In genomic region chr20:64084209-64085152, GRCh38 we compare ENCODE assay signal across 1 cellular context.
A peak's percentile ranks its signal among the peaks of the same experiment; 100 is the strongest.
TF ChIP-seq lines count a peak whose summit lies in the region.

A gene with protein sequence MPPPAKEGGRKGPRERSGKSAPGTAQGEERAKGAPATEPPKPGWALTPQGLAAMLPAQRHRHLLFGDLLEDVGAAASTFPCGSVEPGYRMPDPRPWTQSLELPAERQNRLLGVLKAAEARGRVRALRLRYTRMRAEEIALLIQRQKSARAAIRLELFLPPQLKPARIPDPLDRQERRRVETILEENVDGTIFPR (minus strand): TSS chr20:64084398. CDS start chr20:64084219, 179 bp downstream.

TF ChIP-seq in H1, 55 proteins besides CTCF, POLR2A, EP300 and RAD21 (continued from another document):
- TF ChIP-seq KDM5A (IDR thresholded peaks at IDR 0.05; ENCODE audit: low read length) (no peak), MAFK (IDR thresholded peaks at IDR 0.05; ENCODE audit: low read depth, low read length) (no peak), KDM4A (IDR thresholded peaks at IDR 0.05; ENCODE audit: low read depth, low read length, severe bottlenecking) (peak; percentile 20), SIRT6 (IDR thresholded peaks at IDR 0.05; ENCODE audit: low read length) (no peak), EZH2 (IDR thresholded peaks at IDR 0.05; ENCODE audit: low read depth, low read length, severe bottlenecking) (no peak), KDM1A (IDR thresholded peaks at IDR 0.05; ENCODE audit: borderline replicate concordance, low read length) (no peak), SRF (IDR thresholded peaks at IDR 0.05; ENCODE audit: low read depth, low read length) (no peak), RFX5 (IDR thresholded peaks at IDR 0.05; ENCODE audit: borderline replicate concordance, low read depth, low read length) (no peak), CHD1 (IDR thresholded peaks at IDR 0.05; ENCODE audit: low read depth, low read length) (no peak), NRF1 (IDR thresholded peaks at IDR 0.05; ENCODE audit: low read depth, low read length) (no peak), CBX8 (IDR thresholded peaks at IDR 0.05; ENCODE audit: borderline replicate concordance, low read depth, low read length) (no peak), ZNF274 (IDR thresholded peaks at IDR 0.05; ENCODE audit: borderline replicate concordance, extremely low read depth, low read length) (no peak), TCF12 (IDR thresholded peaks at IDR 0.05; ENCODE audit: low read depth, low read length) (no peak), JUN (IDR thresholded peaks at IDR 0.05; ENCODE audit: low read depth, low read length) (no peak), SP4 (IDR thresholded peaks at IDR 0.05; ENCODE audit: low read length) (no peak), CBX5 (IDR thresholded peaks at IDR 0.05; ENCODE audit: low read depth, low read length) (no peak), POU5F1 (IDR thresholded peaks at IDR 0.05; ENCODE audit: low read depth, low read length) (no peak)
- TF ChIP-seq, protein P1, sequence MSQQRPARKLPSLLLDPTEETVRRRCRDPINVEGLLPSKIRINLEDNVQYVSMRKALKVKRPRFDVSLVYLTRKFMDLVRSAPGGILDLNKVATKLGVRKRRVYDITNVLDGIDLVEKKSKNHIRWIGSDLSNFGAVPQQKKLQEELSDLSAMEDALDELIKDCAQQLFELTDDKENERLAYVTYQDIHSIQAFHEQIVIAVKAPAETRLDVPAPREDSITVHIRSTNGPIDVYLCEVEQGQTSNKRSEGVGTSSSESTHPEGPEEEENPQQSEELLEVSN (IDR thresholded peaks at IDR 0.05) = no peak; the same call in none of the 2 replicates
- TF ChIP-seq, protein P2, sequence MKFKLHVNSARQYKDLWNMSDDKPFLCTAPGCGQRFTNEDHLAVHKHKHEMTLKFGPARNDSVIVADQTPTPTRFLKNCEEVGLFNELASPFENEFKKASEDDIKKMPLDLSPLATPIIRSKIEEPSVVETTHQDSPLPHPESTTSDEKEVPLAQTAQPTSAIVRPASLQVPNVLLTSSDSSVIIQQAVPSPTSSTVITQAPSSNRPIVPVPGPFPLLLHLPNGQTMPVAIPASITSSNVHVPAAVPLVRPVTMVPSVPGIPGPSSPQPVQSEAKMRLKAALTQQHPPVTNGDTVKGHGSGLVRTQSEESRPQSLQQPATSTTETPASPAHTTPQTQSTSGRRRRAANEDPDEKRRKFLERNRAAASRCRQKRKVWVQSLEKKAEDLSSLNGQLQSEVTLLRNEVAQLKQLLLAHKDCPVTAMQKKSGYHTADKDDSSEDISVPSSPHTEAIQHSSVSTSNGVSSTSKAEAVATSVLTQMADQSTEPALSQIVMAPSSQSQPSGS (IDR thresholded peaks at IDR 0.05; ENCODE audit: low read length) = no peak
